ENCODE assay signal across 11 cellular contexts in the genomic region with DNA sequence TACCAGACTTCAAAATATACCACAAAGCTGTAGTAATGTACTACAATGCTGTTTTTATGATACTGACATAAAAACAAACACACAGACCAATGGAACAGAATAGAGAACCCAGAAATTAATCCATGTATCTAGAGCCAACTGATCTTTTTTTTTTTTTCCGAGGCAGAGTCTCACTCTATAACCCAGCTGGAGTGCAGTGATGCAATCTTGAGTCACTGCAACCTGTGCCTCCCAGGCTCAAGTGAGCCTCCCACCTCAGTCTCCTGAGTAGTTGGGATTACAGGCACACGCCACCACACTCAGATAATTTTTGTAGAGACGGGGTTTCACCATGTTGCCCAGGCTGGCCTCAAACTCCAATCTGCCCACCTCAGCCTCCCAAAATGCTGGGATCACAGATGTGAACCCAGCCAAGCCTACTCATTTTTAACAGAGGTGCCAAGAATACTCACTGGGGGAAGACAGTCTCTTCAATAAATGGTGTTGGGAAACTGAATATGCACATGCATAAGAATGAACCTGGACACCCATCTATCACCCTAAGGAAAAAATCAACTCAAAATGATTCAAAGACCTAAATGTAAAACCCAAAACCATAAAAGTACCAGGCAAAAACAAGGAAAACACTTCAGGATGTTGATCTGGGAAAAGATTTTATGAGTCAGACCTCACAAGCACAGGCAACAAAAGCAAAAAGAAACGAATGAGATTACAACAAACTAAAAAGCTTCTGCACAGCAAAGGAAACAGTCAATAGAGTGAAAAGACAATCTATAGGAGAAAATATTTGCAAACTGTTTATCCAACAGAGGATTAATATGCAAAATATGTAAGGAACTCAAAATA.
DNase-seq lines count a peak whose midpoint lies in the region; ATAC-seq and TF ChIP-seq lines count a peak whose summit lies in the region.
"Had no signal": no experiment of that assay in that cellular context is flagged by ENCODE, and none has a peak within 500 bp of the region (broad histone marks: within the 10 kb centered on the region; RNA-seq: fewer than 3 reads in every experiment).

No MANE protein-coding gene starts in this region.

- H3K23ac ChIP-seq in H9 (ENCODE audit: insufficient read length, low read depth, low read length) (no peak overlapping the region), mesendoderm (ENCODE audit: low read length) (no peak overlapping the region)

- no peak overlapping the region for H4K91ac ChIP-seq in H9 (ENCODE audit: insufficient read length, low read depth, low read length)

- H3T11ph ChIP-seq in H9 (ENCODE audit: low read length) = no peak overlapping the region

- no peak for ATAC-seq in GM21360 (IDR thresholded peaks at IDR 0.05; ENCODE audit: unreplicated experiment)
- ATAC-seq: right cardiac atrium had no signal

- H3K79me1 ChIP-seq in H9 (ENCODE audit: insufficient read depth, low read depth, low read length, poor library complexity, severe bottlenecking) = no peaks in the 10 kb centered on the region
- H3K79me1 ChIP-seq in mesendoderm (ENCODE audit: low read length) = no peaks in the 10 kb centered on the region

- H3K18ac ChIP-seq in H9 (ENCODE audit: insufficient read length, low read depth, low read length) (no peak overlapping the region), mesendoderm (ENCODE audit: low read length) (no peak overlapping the region)

- no peak overlapping the region for H3K9ac ChIP-seq in H9 (ENCODE audit: extremely low read depth, insufficient read length, low read length)
- no peak overlapping the region for H3K9ac ChIP-seq in mesendoderm (ENCODE audit: low read length)

- H3K27ac Mint-ChIP-seq in H9 = peak overlapping the region in 2 of 3 experiments; percentile 12 to 45; a peak in 3 of 7 replicates
- peak overlapping the region; percentile 46 for H3K27ac Mint-ChIP-seq in chondrocyte (ENCODE audit: unreplicated experiment)
- no peak overlapping the region for H3K27ac Mint-ChIP-seq in glutamatergic neuron (ENCODE audit: unreplicated experiment)

- H3K56ac ChIP-seq in H9 (ENCODE audit: insufficient read length, low read depth, low read length) (no peak overlapping the region), mesendoderm (ENCODE audit: low read length) (no peak overlapping the region)

- H3K36me3 Mint-ChIP-seq in H9 (ENCODE audit: insufficient read depth in 1 of 3, low read depth in 3 of 3) = peaks cover 0 to 6% (median 3%) of the 10 kb centered on the region in 3 experiments; a peak in 3 of 7 replicates
- H3K36me3 Mint-ChIP-seq in chondrocyte (ENCODE audit: low read depth) = peaks cover 12% of the 10 kb centered on the region
- peaks cover 15% of the 10 kb centered on the region for H3K36me3 Mint-ChIP-seq in glutamatergic neuron (ENCODE audit: unreplicated experiment)

- no peak overlapping the region for H3K4me3 ChIP-seq in mesendoderm (ENCODE audit: low read length)

- H3K36me3 ChIP-seq in mesendoderm (ENCODE audit: control insufficient read depth, insufficient read depth, low read length) = no peaks in the 10 kb centered on the region

- H4K8ac ChIP-seq in H9 (replicated peaks; ENCODE audit: insufficient read length, low read depth, low read length) (no peak overlapping the region), mesendoderm (ENCODE audit: low read depth, low read length) (no peak overlapping the region)

- H3K4me3 Mint-ChIP-seq in H9 = no peak overlapping the region
- H3K4me3 Mint-ChIP-seq in chondrocyte (ENCODE audit: unreplicated experiment) = no peak overlapping the region
- no peak overlapping the region for H3K4me3 Mint-ChIP-seq in glutamatergic neuron (ENCODE audit: unreplicated experiment)

- H3K79me2 ChIP-seq in H9 (ENCODE audit: insufficient read depth, low read length) (no peaks in the 10 kb centered on the region), mesendoderm (ENCODE audit: control insufficient read depth, insufficient read depth, low read length) (no peaks in the 10 kb centered on the region)

- H2BK5ac ChIP-seq in H9 (ENCODE audit: insufficient read length, low read length) (no peak overlapping the region), mesendoderm (ENCODE audit: low read length) (no peak overlapping the region)

- no peaks in the 10 kb centered on the region for H3K4me1 ChIP-seq in H9 (ENCODE audit: insufficient read depth, low read length)
- no peaks in the 10 kb centered on the region for H3K4me1 ChIP-seq in mesendoderm (ENCODE audit: control insufficient read depth, low read depth, low read length)

- DNase-seq in H9 (no peak), NCI-H226 (peak; percentile 83), chondrocyte (ENCODE audit: low spot score) (no peak), mesendoderm (peak; percentile 72), hippocampal formation (lab: John Stamatoyannopoulos, UW) (no peak), putamen (ENCODE audit: low spot score) (no peak), glutamatergic neuron (no peak)
- DNase-seq: activated gamma-delta T cell, NCI-H2227 treated with DMSO at 0.1 percent for 48 hours, right cardiac atrium had no signal

- H3K9me3 ChIP-seq in H9 (ENCODE audit: control insufficient read depth, low read depth, low read length) = no peaks in the 10 kb centered on the region

- H4K5ac ChIP-seq in H9 (ENCODE audit: insufficient read length, low read depth, low read length) = no peak overlapping the region
- no peak overlapping the region for H4K5ac ChIP-seq in mesendoderm (ENCODE audit: low read length)

- peaks cover 7 to 11% of the 10 kb centered on the region in 2 experiments; a peak in 4 of 5 replicates for H3K9me3 Mint-ChIP-seq in H9
- peaks cover 27% of the 10 kb centered on the region for H3K9me3 Mint-ChIP-seq in chondrocyte (ENCODE audit: low read depth)
- H3K9me3 Mint-ChIP-seq in glutamatergic neuron (ENCODE audit: unreplicated experiment) = peaks cover 7% of the 10 kb centered on the region

- H2BK20ac ChIP-seq in H9 (ENCODE audit: low read depth, low read length, poor library complexity, severe bottlenecking) = no peak overlapping the region

- no peaks in the 10 kb centered on the region for H3K27me3 ChIP-seq in H9 (ENCODE audit: insufficient read depth, low read length)
- no peaks in the 10 kb centered on the region for H3K27me3 ChIP-seq in mesendoderm (ENCODE audit: insufficient read depth, low read length, poor library complexity)

- H3K23me2 ChIP-seq in H9 (ENCODE audit: insufficient read length, low read depth, low read length, poor library complexity, severe bottlenecking) = no peaks in the 10 kb centered on the region

- no peak overlapping the region for H2BK15ac ChIP-seq in H9 (ENCODE audit: low read depth, low read length)
- no peak overlapping the region for H2BK15ac ChIP-seq in mesendoderm (replicated peaks; ENCODE audit: low read depth)

- H2BK120ac ChIP-seq in H9 (ENCODE audit: low read depth, low read length, poor library complexity, severe bottlenecking) (no peak overlapping the region), mesendoderm (ENCODE audit: low read depth, low read length) (no peak overlapping the region)

- no peak overlapping the region for H2AFZ ChIP-seq in H9 (ENCODE audit: low read length)

- TF ChIP-seq CTCF in H9 (conservative IDR thresholded peaks at IDR 0.05) = no peak
- no peak for TF ChIP-seq CTCF in chondrocyte (IDR thresholded peaks at IDR 0.05)
- no peak for TF ChIP-seq CTCF in glutamatergic neuron (IDR thresholded peaks at IDR 0.05; ENCODE audit: partially characterized antibody, unreplicated experiment)

- H3K14ac ChIP-seq in H9 (ENCODE audit: insufficient read depth, low read length) = peak overlapping the region; percentile 13; the same call in 1 of the 2 replicates

- H3K27ac ChIP-seq in H9 (ENCODE audit: insufficient read length, low read depth, low read length) (no peak overlapping the region), mesendoderm (ENCODE audit: low read depth, low read length) (no peak overlapping the region)

- no peak overlapping the region for H3K4ac ChIP-seq in H9 (ENCODE audit: low read depth, low read length)
- no peak overlapping the region for H3K4ac ChIP-seq in mesendoderm (ENCODE audit: low read depth, low read length)

- H2BK12ac ChIP-seq in H9 (ENCODE audit: insufficient read length, low read depth, low read length) = no peak overlapping the region

- no peak overlapping the region for H3K4me2 ChIP-seq in H9 (ENCODE audit: insufficient read depth, insufficient read length, low read length)
- H3K4me2 ChIP-seq in mesendoderm (ENCODE audit: low read length) = no peak overlapping the region

- H4K20me1 ChIP-seq in H9 (ENCODE audit: control insufficient read depth, insufficient read depth, insufficient read length) = no peaks in the 10 kb centered on the region

- H2AK5ac ChIP-seq in H9 (ENCODE audit: insufficient read length, low read length) = no peak overlapping the region
- H2AK5ac ChIP-seq in mesendoderm (ENCODE audit: low read length) = no peak overlapping the region

- H3K4me1 Mint-ChIP-seq in H9 = peaks cover 10 to 11% of the 10 kb centered on the region in 2 experiments
- H3K4me1 Mint-ChIP-seq in chondrocyte (ENCODE audit: low read depth) = peaks cover 14% of the 10 kb centered on the region
- no peaks in the 10 kb centered on the region for H3K4me1 Mint-ChIP-seq in glutamatergic neuron (ENCODE audit: low read depth, unreplicated experiment)

- no CpG with 5 or more reads among the region's 4 CpGs for WGBS in H9 (ENCODE audit: extremely low coverage, insufficient read length, low lambda C conversion rate)
- no CpG with 5 or more reads among the region's 4 CpGs for WGBS in mesendoderm (ENCODE audit: extremely low coverage, insufficient coverage, low lambda C conversion rate)

- H3K27me3 Mint-ChIP-seq in H9 (ENCODE audit: low read depth) (no peaks in the 10 kb centered on the region), chondrocyte (ENCODE audit: low read depth) (no peaks in the 10 kb centered on the region), glutamatergic neuron (ENCODE audit: unreplicated experiment) (peaks cover 1% of the 10 kb centered on the region)

Comparison
In these comparisons a context has a peak if more than half of its experiments do, and no peak if none do; other contexts are left out.
1. DNase-seq: peak in NCI-H226 (single experiment) and mesendoderm (single experiment); none in H9 (single experiment), chondrocyte (single experiment), hippocampal formation (0 of 2), putamen (single experiment) and glutamatergic neuron (single experiment).